In genomic region chr9:89498845-89499480, GRCh38 we compare ENCODE assay signal across 1 cellular context.
TF ChIP-seq lines count a peak whose summit lies in the region.

No MANE protein-coding gene starts in this region.

TF ChIP-seq in GM12878, 131 proteins besides CTCF, POLR2A, EP300 and RAD21 (continued from another document):
- TF ChIP-seq MLLT1 (IDR thresholded peaks at IDR 0.05) = peak; percentile 57; the same call in 1 of the 2 replicates
- TF ChIP-seq SUZ12 (IDR thresholded peaks at IDR 0.05; ENCODE audit: unreplicated experiment) = no peak
- no peak for TF ChIP-seq WRNIP1 (IDR thresholded peaks at IDR 0.05; ENCODE audit: borderline replicate concordance, low read depth, low read length)
- no peak for TF ChIP-seq SIN3A (IDR thresholded peaks at IDR 0.05; ENCODE audit: low read depth, low read length)
- TF ChIP-seq CBFB (IDR thresholded peaks at IDR 0.05; ENCODE audit: low read depth) = peak; percentile 95
- TF ChIP-seq E2F8 (IDR thresholded peaks at IDR 0.05; ENCODE audit: low read depth, partially characterized antibody) = no peak
- peak; percentile 97 for TF ChIP-seq RUNX3 (IDR thresholded peaks at IDR 0.05; ENCODE audit: low read length)
- no peak for TF ChIP-seq ZBTB4 (CRISPR knock-in tag; IDR thresholded peaks at IDR 0.05)
- no peak for TF ChIP-seq ZNF24 (IDR thresholded peaks at IDR 0.05)
- TF ChIP-seq POU2F2 (IDR thresholded peaks at IDR 0.05; ENCODE audit: borderline replicate concordance, low read depth, low read length) = no peak
- TF ChIP-seq ZNF592 (IDR thresholded peaks at IDR 0.05) = peak; percentile 92
- TF ChIP-seq IKZF2 (IDR thresholded peaks at IDR 0.05) = 0 out of 4 replicates have a peak, but pooled peaks of 1 of the 2 experiments have one; percentile 21
- no peak for TF ChIP-seq MTA3 (IDR thresholded peaks at IDR 0.05; ENCODE audit: borderline replicate concordance, low read length)
- TF ChIP-seq RFX5 (IDR thresholded peaks at IDR 0.05; ENCODE audit: low read depth, low read length) = no peak
- no peak for TF ChIP-seq BRCA1 (IDR thresholded peaks at IDR 0.05; ENCODE audit: low read depth, low read length)
- no peak for TF ChIP-seq SRF (IDR thresholded peaks at IDR 0.05; ENCODE audit: low read depth in 2 of 2, low read length in 2 of 2)
- TF ChIP-seq MYB (IDR thresholded peaks at IDR 0.05; ENCODE audit: borderline replicate concordance, low read depth, low read length) = no peak
- peak; percentile 90 for TF ChIP-seq ZNF687 (IDR thresholded peaks at IDR 0.05)
- no peak for TF ChIP-seq ASH2L (IDR thresholded peaks at IDR 0.05; ENCODE audit: borderline replicate concordance, low read depth)
- no peak for TF ChIP-seq FOS (IDR thresholded peaks at IDR 0.05; ENCODE audit: borderline replicate concordance, extremely low read depth, insufficient read length)
- no peak for TF ChIP-seq NR2C1 (IDR thresholded peaks at IDR 0.05)
- TF ChIP-seq NKRF (conservative IDR thresholded peaks at IDR 0.05) = no peak
- no peak for TF ChIP-seq ATF2 (IDR thresholded peaks at IDR 0.05; ENCODE audit: low read length)
- no peak for TF ChIP-seq BCL3 (IDR thresholded peaks at IDR 0.05; ENCODE audit: borderline replicate concordance, insufficient read depth, low read depth, low read length, poor library complexity, severe bottlenecking)
- TF ChIP-seq RCOR1 (conservative IDR thresholded peaks at IDR 0.05; ENCODE audit: low read depth, low read length) = no peak
